Comparison of ENCODE assay signal across 9 cellular contexts in genomic region chr7:97016392-97017196, GRCh38. TPM values are rescaled to one million over a fixed set of nuclear protein-coding genes. Genes with fewer than 3 reads are reported as not detected.
DNase-seq lines count a peak whose midpoint lies in the region; ATAC-seq and TF ChIP-seq lines count a peak whose summit lies in the region.
"Had no signal": no experiment of that assay in that cellular context is flagged by ENCODE, and none has a peak within 500 bp of the region (broad histone marks: within the 10 kb centered on the region; RNA-seq: fewer than 3 reads in every experiment).

No MANE protein-coding gene starts in this region.

- no TSS peak for BruUV-seq in A673 (replicated peaks; lab: Mats Ljungman, UMichigan)

- H3K36me3 ChIP-seq in A673 (ENCODE audit: insufficient read depth, low read length, poor library complexity, severe bottlenecking) (peaks cover 28% of the 10 kb centered on the region), HUES6 (ENCODE audit: control insufficient read depth, insufficient read depth, low read length) (no peaks in the 10 kb centered on the region), RWPE2 (ENCODE audit: low read depth) (no peaks in the 10 kb centered on the region)

- H3K27ac Mint-ChIP-seq in activated T-helper 1 cell treated with anti-CD3 and anti-CD28 coated beads, Interleukin-12 subunit alpha, Interleukin-12 subunit beta, Interleukin-2, Interleukin-4 antibody, amounts not matched to agents 30 ng/mL and 10 ng/mL and 1 ng/mL, durations not matched to agents 14 hours and 24 hours and 36 hours = no peak overlapping the region

- H3K4me1 Mint-ChIP-seq in activated T-helper 1 cell treated with anti-CD3 and anti-CD28 coated beads, Interleukin-12 subunit alpha, Interleukin-12 subunit beta, Interleukin-2, Interleukin-4 antibody, amounts not matched to agents 30 ng/mL and 10 ng/mL and 1 ng/mL, durations not matched to agents 14 hours and 24 hours and 36 hours (ENCODE audit: low read depth) = no peaks in the 10 kb centered on the region

- H3K4me3 ChIP-seq in A673 (ENCODE audit: low read depth, low read length, poor library complexity, severe bottlenecking) (peak overlapping the region; percentile 76), HUES6 (ENCODE audit: low read depth, low read length) (peak overlapping the region; percentile 61), RWPE2 (ENCODE audit: severe bottlenecking) (no peak overlapping the region)

- H3K27me3 ChIP-seq in A673 (replicated peaks; ENCODE audit: insufficient read depth, low read depth, low read length, poor library complexity) (peaks cover 66% of the 10 kb centered on the region), HUES6 (ENCODE audit: control insufficient read depth, insufficient read depth, low read length) (peaks cover 100% of the 10 kb centered on the region), RWPE2 (ENCODE audit: insufficient read depth, poor library complexity, severe bottlenecking) (peaks cover 93% of the 10 kb centered on the region)

- H3K9me3 Mint-ChIP-seq in activated T-helper 1 cell treated with anti-CD3 and anti-CD28 coated beads, Interleukin-12 subunit alpha, Interleukin-12 subunit beta, Interleukin-2, Interleukin-4 antibody, amounts not matched to agents 30 ng/mL and 10 ng/mL and 1 ng/mL, durations not matched to agents 14 hours and 24 hours and 36 hours = no peaks in the 10 kb centered on the region

- intact Hi-C loops in A673 (cut with micrococcal nuclease; ENCODE audit: unreplicated experiment) = no loop called here
- intact Hi-C loops in activated T-helper 1 cell treated with anti-CD3 and anti-CD28 coated beads, Interleukin-12 subunit alpha, Interleukin-12 subunit beta, Interleukin-2, Interleukin-4 antibody, amounts not matched to agents 30 ng/mL and 10 ng/mL and 1 ng/mL, durations not matched to agents 14 hours and 24 hours and 36 hours (cut with micrococcal nuclease) = loop anchor here (1.0 kb wide), 1 partner anchor 8 kb away; the partner anchor contains the start of gene DLX5

- H3K27ac ChIP-seq in A673 (ENCODE audit: low read depth, low read length, poor library complexity, severe bottlenecking) (peak overlapping the region; percentile 89), HUES6 (ENCODE audit: low read depth, low read length) (no peak overlapping the region), RWPE2 (ENCODE audit: poor library complexity, severe bottlenecking) (no peak overlapping the region)

- H3K9me3 ChIP-seq in A673 (ENCODE audit: low read depth, low read length, poor library complexity, severe bottlenecking) = no peaks in the 10 kb centered on the region
- no peaks in the 10 kb centered on the region for H3K9me3 ChIP-seq in HUES6 (ENCODE audit: control insufficient read depth, insufficient read depth, low read depth, low read length)
- no peaks in the 10 kb centered on the region for H3K9me3 ChIP-seq in RWPE2 (ENCODE audit: severe bottlenecking)

- H3K27me3 Mint-ChIP-seq in activated T-helper 1 cell treated with anti-CD3 and anti-CD28 coated beads, Interleukin-12 subunit alpha, Interleukin-12 subunit beta, Interleukin-2, Interleukin-4 antibody, amounts not matched to agents 30 ng/mL and 10 ng/mL and 1 ng/mL, durations not matched to agents 14 hours and 24 hours and 36 hours (ENCODE audit: insufficient read depth) = peaks cover 86% of the 10 kb centered on the region

- CTCF ChIA-PET in A673 (lab: Charles Lee) = no interaction called here

- H3K4me1 ChIP-seq in A673 (ENCODE audit: insufficient read depth, low read length, poor library complexity, severe bottlenecking) (peaks cover 58% of the 10 kb centered on the region), HUES6 (ENCODE audit: control insufficient read depth, insufficient read depth, low read length) (peaks cover 37% of the 10 kb centered on the region), RWPE2 (ENCODE audit: insufficient read depth, poor library complexity, severe bottlenecking) (no peaks in the 10 kb centered on the region)

- H3K36me3 Mint-ChIP-seq in activated T-helper 1 cell treated with anti-CD3 and anti-CD28 coated beads, Interleukin-12 subunit alpha, Interleukin-12 subunit beta, Interleukin-2, Interleukin-4 antibody, amounts not matched to agents 30 ng/mL and 10 ng/mL and 1 ng/mL, durations not matched to agents 14 hours and 24 hours and 36 hours (ENCODE audit: low read depth) = no peaks in the 10 kb centered on the region

- H3K9ac ChIP-seq in HUES6 (ENCODE audit: low read length) = no peak overlapping the region

- TF ChIP-seq CTCF in A673 (conservative IDR thresholded peaks at IDR 0.05; ENCODE audit: low read depth, low read length) (peak; percentile 37; the same call in 1 of the 2 replicates), RWPE2 (IDR thresholded peaks at IDR 0.05; ENCODE audit: poor library complexity, severe bottlenecking) (no peak)

- ATAC-seq in RWPE2 (ENCODE audit: low read depth) (peak; percentile 76), HG02981 (IDR thresholded peaks at IDR 0.05; ENCODE audit: unreplicated experiment) (no peak), HG03520 (IDR thresholded peaks at IDR 0.05; ENCODE audit: unreplicated experiment) (no peak)

- H3K4me3 Mint-ChIP-seq in activated T-helper 1 cell treated with anti-CD3 and anti-CD28 coated beads, Interleukin-12 subunit alpha, Interleukin-12 subunit beta, Interleukin-2, Interleukin-4 antibody, amounts not matched to agents 30 ng/mL and 10 ng/mL and 1 ng/mL, durations not matched to agents 14 hours and 24 hours and 36 hours = no peak overlapping the region

- POLR2A ChIA-PET in A673 (lab: Charles Lee; ENCODE audit: low non-redundant PET) = no interaction called here

- DNase-seq in A673 (ENCODE audit: low spot score) = peak; percentile 69
- no peak for DNase-seq in RWPE2 (ENCODE audit: low spot score)
- DNase-seq in iPS-NIHi7 (ENCODE audit: extremely low spot score) = peak; percentile 67
- no peak for DNase-seq in activated T-helper 1 cell treated with anti-CD3 and anti-CD28 coated beads, Interleukin-12 subunit alpha, Interleukin-12 subunit beta, Interleukin-2, Interleukin-4 antibody, amounts not matched to agents 30 ng/mL and 10 ng/mL and 1 ng/mL, durations not matched to agents 14 hours and 24 hours and 36 hours (ENCODE audit: low spot score)
- no peak for DNase-seq in NCI-H2196 treated with DMSO at 0.1 percent for 48 hours (lab: John Stamatoyannopoulos, UW; ENCODE audit: unreplicated experiment)

RNA-seq across cellular contexts. Expression of gene DLX5, which starts 8.0 kb away (rescaled TPM):
- total RNA-seq in A673 (2021) = 69.6 and 82.1 TPM in 2 replicates
- not detected in 2 replicates for total RNA-seq in activated T-helper 1 cell treated with anti-CD3 and anti-CD28 coated beads, Interleukin-12 subunit alpha, Interleukin-12 subunit beta, Interleukin-2, Interleukin-4 antibody, amounts not matched to agents 30 ng/mL and 10 ng/mL and 1 ng/mL, durations not matched to agents 14 hours and 24 hours and 36 hours
- total RNA-seq: bronchial epithelial cell had no signal

RNA-seq across cellular contexts. Expression of gene DLX6, which starts 11.2 kb away (rescaled TPM):
- total RNA-seq in A673 (2021) = 17.9 and 19.3 TPM in 2 replicates
- not detected in 2 replicates for total RNA-seq in activated T-helper 1 cell treated with anti-CD3 and anti-CD28 coated beads, Interleukin-12 subunit alpha, Interleukin-12 subunit beta, Interleukin-2, Interleukin-4 antibody, amounts not matched to agents 30 ng/mL and 10 ng/mL and 1 ng/mL, durations not matched to agents 14 hours and 24 hours and 36 hours
- total RNA-seq: bronchial epithelial cell had no signal

Comparison
In these comparisons a context has a peak if more than half of its experiments do, and no peak if none do; other contexts are left out.
1. DNase-seq: peak in A673 (single experiment) and iPS-NIHi7 (single experiment); none in RWPE2 (single experiment), activated T-helper 1 cell treated with anti-CD3 and anti-CD28 coated beads, Interleukin-12 subunit alpha, Interleukin-12 subunit beta, Interleukin-2, Interleukin-4 antibody, amounts not matched to agents 30 ng/mL and 10 ng/mL and 1 ng/mL, durations not matched to agents 14 hours and 24 hours and 36 hours (single experiment) and NCI-H2196 treated with DMSO at 0.1 percent for 48 hours (single experiment).
2. RNA of gene DLX5, which starts 8.0 kb away (total RNA-seq): 69.6 to 82.1 TPM in A673; not detected in activated T-helper 1 cell treated with anti-CD3 and anti-CD28 coated beads, Interleukin-12 subunit alpha, Interleukin-12 subunit beta, Interleukin-2, Interleukin-4 antibody, amounts not matched to agents 30 ng/mL and 10 ng/mL and 1 ng/mL, durations not matched to agents 14 hours and 24 hours and 36 hours; every median in the first group is over 10 times any median in the second.
3. RNA of gene DLX6, which starts 11.2 kb away (total RNA-seq): 17.9 to 19.3 TPM in A673; not detected in activated T-helper 1 cell treated with anti-CD3 and anti-CD28 coated beads, Interleukin-12 subunit alpha, Interleukin-12 subunit beta, Interleukin-2, Interleukin-4 antibody, amounts not matched to agents 30 ng/mL and 10 ng/mL and 1 ng/mL, durations not matched to agents 14 hours and 24 hours and 36 hours; every median in the first group is over 10 times any median in the second.